Comparison of ENCODE assay signal across 7 cellular contexts in the genomic region with DNA sequence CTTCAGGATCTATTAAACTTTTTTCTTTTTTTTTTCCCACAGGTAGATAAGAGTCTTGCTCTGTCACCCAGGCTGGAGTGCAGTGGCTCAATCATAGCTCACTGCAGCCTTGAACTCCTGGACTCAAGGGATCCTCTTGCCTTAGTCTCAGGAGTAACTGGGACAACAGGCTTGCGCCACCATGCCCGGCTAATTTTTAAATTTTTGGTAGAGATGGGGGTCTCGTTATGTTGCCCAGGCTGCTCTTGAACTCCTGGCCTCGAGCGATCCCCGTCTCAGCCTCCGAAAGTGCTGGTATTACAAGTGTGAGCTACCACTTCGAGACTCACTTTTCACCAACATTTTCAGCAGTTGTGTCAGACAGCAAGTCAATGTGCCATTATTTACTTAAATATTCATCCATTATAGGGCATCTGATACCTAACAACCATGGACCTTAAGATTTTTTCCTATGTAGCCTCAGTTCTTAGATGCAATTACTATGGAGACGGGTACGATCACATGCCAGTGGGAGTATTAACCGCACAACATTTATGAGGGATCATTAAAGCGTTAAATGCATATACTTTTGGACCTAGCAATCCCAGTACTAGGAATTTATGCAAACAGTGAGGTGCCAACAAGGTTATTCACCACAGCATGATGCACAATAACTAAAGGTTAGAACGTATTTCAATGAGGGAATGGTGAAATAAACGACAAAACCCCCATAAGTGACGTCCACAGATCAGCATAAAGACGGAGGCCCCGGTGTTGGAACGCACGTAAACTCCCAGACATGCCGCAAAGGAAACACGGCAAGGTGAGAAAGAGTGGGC. TPM values are rescaled to one million over a fixed set of nuclear protein-coding genes. Genes with fewer than 3 reads are reported as not detected.
A peak's percentile ranks its signal among the peaks of the same experiment; 100 is the strongest.
DNase-seq lines count a peak whose midpoint lies in the region; ATAC-seq, FAIRE-seq and TF ChIP-seq lines count a peak whose summit lies in the region.
"Had no signal": no experiment of that assay in that cellular context is flagged by ENCODE, and none has a peak within 500 bp of the region (broad histone marks: within the 10 kb centered on the region; RNA-seq: fewer than 3 reads in every experiment).

No MANE protein-coding gene starts in this region.

- H2BK120ac ChIP-seq in IMR-90 (ENCODE audit: low read depth, low read length) (0 out of 2 replicates have a peak overlapping the region, but pooled peaks have one; percentile 49), neuronal stem cell (ENCODE audit: low read depth, low read length) (no peak overlapping the region)

- H2AFZ ChIP-seq in IMR-90 (replicated peaks; ENCODE audit: low read length, poor library complexity) (peak overlapping the region; percentile 98), neuronal stem cell (ENCODE audit: low read length) (peak overlapping the region; percentile 96)

- 27% methylated on average over 9 of the region's 21 CpGs; no CpG with 5 or more reads in 1 of the 2 experiments for WGBS in IMR-90 (ENCODE audit: extremely low coverage in 2 of 2, insufficient read length in 1 of 2), 2 experiments
- no CpG with 5 or more reads among the region's 21 CpGs for WGBS in neuronal stem cell (ENCODE audit: extremely low coverage in 2 of 2, insufficient read length in 2 of 2, insufficient replicate concordance in 1 of 2), 2 donors

- no TSS peak for BruUV-seq in IMR-90 (replicated peaks; lab: Mats Ljungman, UMichigan)

- H2BK12ac ChIP-seq in neuronal stem cell (ENCODE audit: low read length) = no peak overlapping the region

- H4K5ac ChIP-seq in IMR-90 (ENCODE audit: low read depth, low read length) = peak overlapping the region; percentile 72

- H3K4ac ChIP-seq in IMR-90 (ENCODE audit: low read depth, low read length) = peak overlapping the region; percentile 88
- no peak overlapping the region for H3K4ac ChIP-seq in neuronal stem cell (ENCODE audit: low read length)

- no peaks in the 10 kb centered on the region for H4K20me1 ChIP-seq in DOHH2 (ENCODE audit: control insufficient read depth, insufficient read depth, low read depth, low read length)
- H4K20me1 ChIP-seq in IMR-90 (ENCODE audit: insufficient read depth, low read length) = peaks cover 4% of the 10 kb centered on the region

- H3K36me3 ChIP-seq in DOHH2 (ENCODE audit: control insufficient read depth, low read length) (peaks cover 24% of the 10 kb centered on the region), IMR-90 (ENCODE audit: control insufficient read depth, insufficient read depth, low read length) (no peaks in the 10 kb centered on the region; the same call in 1 of the 2 replicates), bronchial epithelial cell (ENCODE audit: control insufficient read depth, insufficient read depth, low read length) (peaks cover 1% of the 10 kb centered on the region), neuronal stem cell (replicated peaks in 1 of 2; ENCODE audit: control insufficient read depth in 2 of 2, insufficient read depth in 2 of 2, low read length in 2 of 2) (peaks cover 2 to 30% of the 10 kb centered on the region in 2 donors)

- peaks cover 46% of the 10 kb centered on the region for H3K79me2 ChIP-seq in DOHH2 (ENCODE audit: control insufficient read depth, low read length)

- peak overlapping the region; percentile 86 for H3K56ac ChIP-seq in IMR-90 (ENCODE audit: extremely low read depth, insufficient read depth, low read length)

- H3K23ac ChIP-seq in IMR-90 (ENCODE audit: low read depth, low read length) (peak overlapping the region; percentile 98), neuronal stem cell (ENCODE audit: low read depth, low read length, poor library complexity) (peak overlapping the region; percentile 89)

- in situ Hi-C loops in IMR-90 (cut with MboI; ENCODE audit: low sequenced_read_pairs) = no loop called here

- TF ChIP-seq CTCF in DOHH2 (IDR thresholded peaks at IDR 0.05; ENCODE audit: low read depth, low read length, poor library complexity, severe bottlenecking) (no peak), IMR-90 (conservative IDR thresholded peaks at IDR 0.05; ENCODE audit: low read depth, low read length) (no peak), bronchial epithelial cell (IDR thresholded peaks at IDR 0.05; ENCODE audit: insufficient read depth, low read length, severe bottlenecking) (no peak)

- no peak for TF ChIP-seq POLR2A in IMR-90 (IDR thresholded peaks at IDR 0.05; ENCODE audit: low read depth, low read length)

- intact Hi-C loops in IMR-90 (cut with micrococcal nuclease) = no loop called here

- H4K8ac ChIP-seq in IMR-90 (ENCODE audit: low read depth in 2 of 2, low read length in 2 of 2) (peak overlapping the region; percentile 14 to 91; a peak in 3 of 4 replicates), neuronal stem cell (ENCODE audit: low read depth, low read length) (no peak overlapping the region)

- peaks cover 8 to 49% of the 10 kb centered on the region in 2 experiments; a peak in 3 of 4 replicates for H3K79me1 ChIP-seq in IMR-90 (ENCODE audit: low read depth in 1 of 2, low read length in 2 of 2)
- H3K79me1 ChIP-seq in neuronal stem cell (ENCODE audit: low read depth, low read length) = peaks cover 6% of the 10 kb centered on the region

- CTCF ChIA-PET in IMR-90 (lab: Yijun Ruan, JAX) = interaction anchor here (0.5 to 0.8 kb wide), 2 partner anchors 11 to 31 kb away, joined by 4 read pairs; no protein-coding TSS in a partner anchor

- no peak overlapping the region for H3K27ac ChIP-seq in DOHH2 (ENCODE audit: low read depth, low read length)
- H3K27ac ChIP-seq in IMR-90 (ENCODE audit: insufficient read depth, low read length) = peak overlapping the region; percentile 79
- H3K27ac ChIP-seq in neuronal stem cell (replicated peaks; ENCODE audit: low read length) = peak overlapping the region; percentile 80

- dilution Hi-C loops in IMR-90 (cut with HindIII; ENCODE audit: low sequenced_read_pairs, unreplicated experiment) = no loop called here

- H2BK15ac ChIP-seq in IMR-90 (ENCODE audit: low read depth, low read length) (no peak overlapping the region), neuronal stem cell (ENCODE audit: low read length) (no peak overlapping the region)

- DNase-seq in IMR-90 (peak; percentile 32), bronchial epithelial cell (ENCODE audit: low read depth) (peak; percentile 41), neuronal stem cell (ENCODE audit: low spot score) (no peak), ecto neural progenitor cell (ENCODE audit: low spot score) (no peak), OCI-M2 (lab: John Stamatoyannopoulos, UW; ENCODE audit: unreplicated experiment) (no peak)

- H3K18ac ChIP-seq in IMR-90 (ENCODE audit: low read depth, low read length) = peak overlapping the region; percentile 54
- peak overlapping the region; percentile 96 for H3K18ac ChIP-seq in neuronal stem cell (ENCODE audit: low read length)

- H3K14ac ChIP-seq in IMR-90 (replicated peaks; ENCODE audit: low read depth, low read length) = peak overlapping the region; percentile 99
- H3K14ac ChIP-seq in neuronal stem cell (ENCODE audit: low read length) = peak overlapping the region; percentile 94

- H2BK5ac ChIP-seq in IMR-90 (ENCODE audit: low read depth, low read length, poor library complexity, severe bottlenecking) (peak overlapping the region; percentile 84), neuronal stem cell (ENCODE audit: low read length) (peak overlapping the region; percentile 72)

- H2AK9ac ChIP-seq in IMR-90 (replicated peaks; ENCODE audit: low read depth, low read length, poor library complexity) = peak overlapping the region; percentile 91

- H3K27me3 ChIP-seq in DOHH2 (ENCODE audit: control insufficient read depth, low read length) = no peaks in the 10 kb centered on the region
- H3K27me3 ChIP-seq in IMR-90 (ENCODE audit: control insufficient read depth, insufficient read depth, low read length) = no peaks in the 10 kb centered on the region
- H3K27me3 ChIP-seq in bronchial epithelial cell (ENCODE audit: control insufficient read depth, insufficient read depth, low read length) = no peaks in the 10 kb centered on the region
- H3K27me3 ChIP-seq in neuronal stem cell (ENCODE audit: control insufficient read depth in 3 of 3, insufficient read depth in 3 of 3, low read depth in 1 of 3, low read length in 3 of 3) = no peaks in the 10 kb centered on the region

- H3F3A ChIP-seq in DOHH2 (ENCODE audit: control insufficient read depth, insufficient read depth) = peaks cover 3% of the 10 kb centered on the region; the same call in 1 of the 2 replicates

- H3K9me3 ChIP-seq in DOHH2 (ENCODE audit: control insufficient read depth, insufficient read depth, low read length) (no peaks in the 10 kb centered on the region), IMR-90 (ENCODE audit: control insufficient read depth, insufficient read depth, low read length) (no peaks in the 10 kb centered on the region), neuronal stem cell (replicated peaks in 1 of 2; ENCODE audit: control insufficient read depth in 2 of 2, insufficient read depth in 1 of 2, low read depth in 1 of 2, low read length in 2 of 2) (no peaks in the 10 kb centered on the region)

- POLR2A ChIA-PET in IMR-90 (lab: Charles Lee; ENCODE audit: unreplicated experiment) = no interaction called here

- H2AK5ac ChIP-seq in IMR-90 (ENCODE audit: low read depth, low read length) = peak overlapping the region; percentile 67; the same call in 1 of the 2 replicates
- H2AK5ac ChIP-seq in neuronal stem cell (ENCODE audit: low read depth, low read length) = no peak overlapping the region

- H3K9ac ChIP-seq in IMR-90 (ENCODE audit: low read depth, low read length) (peak overlapping the region; percentile 86), neuronal stem cell (ENCODE audit: low read depth, low read length, poor library complexity) (peak overlapping the region; percentile 90)

- peaks cover 20% of the 10 kb centered on the region for H3K4me1 ChIP-seq in DOHH2 (ENCODE audit: control insufficient read depth, low read length)
- H3K4me1 ChIP-seq in IMR-90 (ENCODE audit: control insufficient read depth, insufficient read depth, low read length) = peaks cover 2% of the 10 kb centered on the region
- peaks cover 0 to 4% of the 10 kb centered on the region in 2 donors for H3K4me1 ChIP-seq in neuronal stem cell (ENCODE audit: control insufficient read depth in 2 of 2, insufficient read depth in 1 of 2, low read depth in 1 of 2, low read length in 2 of 2)

- FAIRE-seq in bronchial epithelial cell (lab: Jason Lieb, UNC) = no peak

- no peak for TF ChIP-seq RAD21 in IMR-90 (IDR thresholded peaks at IDR 0.05; ENCODE audit: low read length)

- peak overlapping the region; percentile 68 for H4K91ac ChIP-seq in IMR-90 (ENCODE audit: insufficient read depth, low read depth, low read length)
- H4K91ac ChIP-seq in neuronal stem cell (ENCODE audit: low read depth, low read length, poor library complexity) = no peak overlapping the region

- H2BK20ac ChIP-seq in IMR-90 (ENCODE audit: low read depth, low read length) = no peak overlapping the region

- peak; percentile 4 for ATAC-seq in IMR-90 (ENCODE audit: low read depth)

- no peaks in the 10 kb centered on the region for H3K9me2 ChIP-seq in DOHH2 (replicated peaks; ENCODE audit: control insufficient read depth, low read length)

- H3K4me2 ChIP-seq in DOHH2 (ENCODE audit: low read length) (peak overlapping the region; percentile 96), IMR-90 (ENCODE audit: low read depth, low read length) (peak overlapping the region; percentile 98), neuronal stem cell (ENCODE audit: insufficient read depth, low read length, poor library complexity, severe bottlenecking) (peak overlapping the region; percentile 66)

- H3K9me1 ChIP-seq in IMR-90 (ENCODE audit: insufficient read depth, low read length) = no peaks in the 10 kb centered on the region

- H3K4me3 ChIP-seq in DOHH2 (ENCODE audit: low read length) (peak overlapping the region; percentile 72), IMR-90 (ENCODE audit: insufficient read depth, low read depth, low read length) (peak overlapping the region; percentile 88), bronchial epithelial cell (ENCODE audit: low read depth, low read length) (peak overlapping the region; percentile 61), neuronal stem cell (ENCODE audit: low read length in 2 of 2) (peak overlapping the region; percentile 86 to 100)

RNA-seq across cellular contexts. Expression of a gene that starts 0.8 kb away (rescaled TPM):
- total RNA-seq in IMR-90 (2012; rRNA removed) = 4.4 and 5.4 TPM in 2 replicates
- polyA plus RNA-seq in IMR-90 (2012; rRNA removed) = 14.9 and 18.6 TPM in 2 replicates
- 14.3 and 15.8 TPM in 2 replicates for polyA plus RNA-seq in IMR-90 (2012; cell fraction: cytosol; rRNA removed)
- 73.8 and 141 TPM in 2 replicates for polyA plus RNA-seq in IMR-90 (2012; cell fraction: nucleus; rRNA removed; ENCODE audit: low replicate concordance)
- 7.9 and 9.9 TPM in 2 replicates for total RNA-seq in bronchial epithelial cell
- polyA plus RNA-seq in neuronal stem cell (2013, experiment 1 of 2) = 17.8 TPM
- 18.8 TPM for polyA plus RNA-seq in neuronal stem cell (2013, experiment 2 of 2)

RNA-seq across cellular contexts. Expression of a gene that starts 1.4 kb away (rescaled TPM):
- total RNA-seq in IMR-90 (2012; rRNA removed) = 217 and 232 TPM in 2 replicates
- polyA plus RNA-seq in IMR-90 (2012; rRNA removed) = 177 and 185 TPM in 2 replicates
- polyA plus RNA-seq in IMR-90 (2012; cell fraction: cytosol; rRNA removed) = 137 and 178 TPM in 2 replicates
- 136 and 175 TPM in 2 replicates for polyA plus RNA-seq in IMR-90 (2012; cell fraction: nucleus; rRNA removed; ENCODE audit: low replicate concordance)
- total RNA-seq in bronchial epithelial cell = 146 and 171 TPM in 2 replicates
- polyA plus RNA-seq in neuronal stem cell (2013, experiment 1 of 2) = 70.9 TPM
- 69.7 TPM for polyA plus RNA-seq in neuronal stem cell (2013, experiment 2 of 2)

RNA-seq across cellular contexts. Expression of a gene that starts 27.9 kb away (rescaled TPM):
- total RNA-seq in IMR-90 (2012; rRNA removed) = 114 and 129 TPM in 2 replicates
- polyA plus RNA-seq in IMR-90 (2012; rRNA removed) = 188 and 193 TPM in 2 replicates
- polyA plus RNA-seq in IMR-90 (2012; cell fraction: cytosol; rRNA removed) = 137 and 142 TPM in 2 replicates
- polyA plus RNA-seq in IMR-90 (2012; cell fraction: nucleus; rRNA removed; ENCODE audit: low replicate concordance) = 324 and 546 TPM in 2 replicates
- 106 and 170 TPM in 2 replicates for total RNA-seq in bronchial epithelial cell
- 43.3 TPM for polyA plus RNA-seq in neuronal stem cell (2013, experiment 1 of 2)
- 49.2 TPM for polyA plus RNA-seq in neuronal stem cell (2013, experiment 2 of 2)

RNA-seq across cellular contexts. Expression of a gene that starts 28.2 kb away (rescaled TPM):
- total RNA-seq in IMR-90 (2012; rRNA removed) = 10.0 and 10.8 TPM in 2 replicates
- 82.8 and 90.7 TPM in 2 replicates for polyA plus RNA-seq in IMR-90 (2012; rRNA removed)
- 51.9 and 97.3 TPM in 2 replicates for polyA plus RNA-seq in IMR-90 (2012; cell fraction: cytosol; rRNA removed)
- 132 and 169 TPM in 2 replicates for polyA plus RNA-seq in IMR-90 (2012; cell fraction: nucleus; rRNA removed; ENCODE audit: low replicate concordance)
- total RNA-seq in bronchial epithelial cell = 16.0 and 16.3 TPM in 2 replicates
- 17.3 TPM for polyA plus RNA-seq in neuronal stem cell (2013, experiment 1 of 2)
- polyA plus RNA-seq in neuronal stem cell (2013, experiment 2 of 2) = 17.0 TPM

RNA-seq across cellular contexts. Expression of a gene that starts 42.5 kb away (rescaled TPM):
- total RNA-seq in IMR-90 (2012; rRNA removed) (not detected in 2 replicates), bronchial epithelial cell (not detected in 2 replicates)
- not detected in 2 replicates for polyA plus RNA-seq in IMR-90 (2012; rRNA removed)
- polyA plus RNA-seq in IMR-90 (2012; cell fraction: cytosol; rRNA removed) = not detected in 2 replicates
- polyA plus RNA-seq in IMR-90 (2012; cell fraction: nucleus; rRNA removed; ENCODE audit: low replicate concordance) = not detected in 2 replicates
- not detected for polyA plus RNA-seq in neuronal stem cell (2013, experiment 1 of 2)
- polyA plus RNA-seq in neuronal stem cell (2013, experiment 2 of 2) = not detected
- total RNA-seq: RPMI7951 had no signal

Comparison
In these comparisons a context has a peak if more than half of its experiments do, and no peak if none do; other contexts are left out.
1. DNase-seq: peak in IMR-90 (single experiment) and bronchial epithelial cell (single experiment); none in neuronal stem cell (single experiment), ecto neural progenitor cell (single experiment) and OCI-M2 (single experiment).
2. Peak in every context shown above with its lines, with median percentiles within 50 percentile points of each other: H3K4me2 ChIP-seq and H3K4me3 ChIP-seq.